In the genomic region with DNA sequence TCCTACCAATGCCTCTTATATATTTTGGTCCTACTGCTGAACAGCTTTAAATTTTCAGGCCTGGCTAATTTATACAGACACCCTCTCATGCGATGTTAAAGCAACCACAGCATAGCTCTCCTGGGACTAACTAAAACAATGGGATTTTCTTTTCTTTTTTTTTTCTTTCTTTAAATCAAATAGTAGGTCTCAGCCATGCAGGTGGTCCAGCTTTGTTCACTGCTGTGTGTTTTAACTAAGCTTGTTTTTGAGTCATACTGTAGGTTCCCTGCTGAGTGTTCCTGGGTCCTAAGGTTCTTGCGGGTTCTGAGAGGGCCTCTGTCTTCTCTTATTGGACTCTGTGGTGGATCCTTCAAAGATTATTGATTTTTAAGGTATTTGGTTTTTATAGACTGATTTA, we compare ENCODE assay signal across 40 cellular contexts.
"Had no signal": no experiment of that assay in that cellular context is flagged by ENCODE, and none has a peak within 500 bp of the region (broad histone marks: within the 10 kb centered on the region; RNA-seq: fewer than 3 reads in every experiment).

No MANE protein-coding gene starts in this region.

- H3K36me3 ChIP-seq: adrenal gland, ascending aorta, brain microvascular endothelial cell, breast epithelium, cardiac muscle cell had no signal

- ATAC-seq: activated naive CD4-positive, alpha-beta T cell treated with anti-CD3 and anti-CD28 coated beads, Interleukin-2, amount 50 U/mL, for 72 hours; activated naive CD8-positive, alpha-beta T cell treated with anti-CD3 and anti-CD28 coated beads, Interleukin-2, amount 50 U/mL, for 24 hours; activated T-cell treated with anti-CD3 and anti-CD28 coated beads, Interleukin-2, amount 50 U/mL, for 4 hours; activated T-cell treated with anti-CD3 and anti-CD28 coated beads, Interleukin-2, amount 50 U/mL, for 72 hours; activated T-helper 17 cell treated with anti-CD3 and anti-CD28 coated beads, Interleukin-2, amount 50 U/mL, for 72 hours; body of pancreas had no signal

- H3K4me3 ChIP-seq: adrenal gland, ascending aorta, body of pancreas, breast epithelium, cardiac muscle cell had no signal

- H3K27me3 ChIP-seq: adrenal gland, ascending aorta, body of pancreas, brain microvascular endothelial cell, breast epithelium, cardiac muscle cell had no signal

- H3K27ac ChIP-seq: adrenal gland, ascending aorta, body of pancreas, brain microvascular endothelial cell, breast epithelium, cardiac muscle cell had no signal

- H3K4me1 ChIP-seq: adrenal gland, ascending aorta, body of pancreas, breast epithelium had no signal

- H3K27ac Mint-ChIP-seq: activated naive CD4-positive, alpha-beta T cell treated with anti-CD3 and anti-CD28 coated beads for 36 hours; activated naive CD4-positive, alpha-beta T cell treated with anti-CD3 and anti-CD28 coated beads, Interleukin-2, amount 10 ng/mL, durations not matched to agents 7 days and 5 days; activated naive CD4-positive, alpha-beta T cell treated with anti-CD3 and anti-CD28 coated beads, Interleukin-2, amount 50 U/mL, for 24 hours; activated naive CD4-positive, alpha-beta T cell treated with anti-CD3 and anti-CD28 coated beads, Interleukin-2, amount 50 U/mL, for 72 hours; activated naive CD8-positive, alpha-beta T cell; activated naive CD8-positive, alpha-beta T cell treated with anti-CD3 and anti-CD28 coated beads for 36 hours; activated naive CD8-positive, alpha-beta T cell treated with anti-CD3 and anti-CD28 coated beads, Interleukin-2, amount 10 ng/mL, durations not matched to agents 7 days and 5 days; activated naive CD8-positive, alpha-beta T cell treated with anti-CD3 and anti-CD28 coated beads, Interleukin-2, amount 50 U/mL, for 24 hours; activated T-cell treated with anti-CD3 and anti-CD28 coated beads, Interleukin-2, amount 50 U/mL, for 24 hours; activated T-cell treated with anti-CD3 and anti-CD28 coated beads, Interleukin-2, amount 50 U/mL, for 72 hours; activated T-helper 1 cell treated with anti-CD3 and anti-CD28 coated beads, Interleukin-12 subunit alpha, Interleukin-12 subunit beta, Interleukin-2, Interleukin-4 antibody, amounts not matched to agents 30 ng/mL and 10 ng/mL and 1 ng/mL, durations not matched to agents 14 hours and 24 hours and 36 hours; activated T-helper 17 cell treated with anti-CD3 and anti-CD28 coated beads, Interleukin-2, amount 50 U/mL, for 72 hours; activated T-helper 2 cell treated with anti-CD3 and anti-CD28 coated beads, Interferon-gamma antibody, Interleukin-2, Interleukin-4, amounts not matched to agents 10 μg/mL and 5 μg/mL and 100 μg/mL, durations not matched to agents 14 hours and 24 hours and 36 hours; brain had no signal

- FAIRE-seq: astrocyte, bronchial epithelial cell had no signal

- H3K4me1 Mint-ChIP-seq: activated naive CD4-positive, alpha-beta T cell treated with anti-CD3 and anti-CD28 coated beads, Interleukin-2, amount 10 ng/mL, durations not matched to agents 7 days and 5 days; activated naive CD4-positive, alpha-beta T cell treated with anti-CD3 and anti-CD28 coated beads, Interleukin-2, amount 50 U/mL, for 24 hours; activated naive CD8-positive, alpha-beta T cell treated with anti-CD3 and anti-CD28 coated beads for 36 hours; activated naive CD8-positive, alpha-beta T cell treated with anti-CD3 and anti-CD28 coated beads, Interleukin-2, amount 10 ng/mL, durations not matched to agents 7 days and 5 days; activated naive CD8-positive, alpha-beta T cell treated with anti-CD3 and anti-CD28 coated beads, Interleukin-2, amount 50 U/mL, for 24 hours; activated T-helper 17 cell treated with anti-CD3 and anti-CD28 coated beads, Interleukin-2, amount 50 U/mL, for 72 hours; brain; central memory CD8-positive, alpha-beta T cell had no signal

- DNase-seq: activated effector memory CD4-positive, alpha-beta T cell treated with anti-CD3 and anti-CD28 coated beads, Interleukin-2, amount 50 U/mL, for 16 hours; activated effector memory CD4-positive, alpha-beta T cell treated with Interleukin-2 at 50 U/mL for 16 hours; activated gamma-delta T cell; activated gamma-delta T cell treated with Interleukin-2 at 50 U/mL for 16 hours; activated naive CD4-positive, alpha-beta T cell; activated naive CD4-positive, alpha-beta T cell treated with anti-CD3 and anti-CD28 coated beads for 36 hours; activated naive CD4-positive, alpha-beta T cell treated with anti-CD3 and anti-CD28 coated beads, Interleukin-2, amount 10 ng/mL, durations not matched to agents 7 days and 5 days; activated naive CD4-positive, alpha-beta T cell treated with anti-CD3 and anti-CD28 coated beads, Interleukin-2, amount 50 U/mL, for 16 hours; activated naive CD4-positive, alpha-beta T cell treated with Interleukin-2 at 50 U/mL for 16 hours; activated naive CD8-positive, alpha-beta T cell treated with anti-CD3 and anti-CD28 coated beads for 36 hours; activated naive CD8-positive, alpha-beta T cell treated with anti-CD3 and anti-CD28 coated beads, Interleukin-2, amount 10 ng/mL, durations not matched to agents 7 days and 5 days; activated naive CD8-positive, alpha-beta T cell treated with anti-CD3 and anti-CD28 coated beads, Interleukin-2, amount 50 U/mL, for 24 hours; activated T-cell treated with anti-CD3 and anti-CD28 coated beads, Interleukin-2, amount 50 U/mL, for 1 hour; activated T-cell treated with anti-CD3 and anti-CD28 coated beads, Interleukin-2, amount 50 U/mL, for 24 hours; activated T-cell treated with anti-CD3 and anti-CD28 coated beads, Interleukin-2, amount 50 U/mL, for 4 hours; activated T-cell treated with anti-CD3 and anti-CD28 coated beads, Interleukin-2, amount 50 U/mL, for 48 hours; activated T-cell treated with anti-CD3 and anti-CD28 coated beads, Interleukin-2, amount 50 U/mL, for 72 hours; adrenal gland; amniotic stem cell; amygdala; anterior cingulate cortex; aorta; body of pancreas; brain microvascular endothelial cell; caudate nucleus; central memory CD4-positive, alpha-beta T cell; cerebellar nuclear complex had no signal

- H3K36me3 Mint-ChIP-seq: activated naive CD4-positive, alpha-beta T cell treated with anti-CD3 and anti-CD28 coated beads, Interleukin-2, amount 10 ng/mL, durations not matched to agents 7 days and 5 days; activated naive CD4-positive, alpha-beta T cell treated with anti-CD3 and anti-CD28 coated beads, Interleukin-2, amount 50 U/mL, for 24 hours; activated naive CD8-positive, alpha-beta T cell; activated naive CD8-positive, alpha-beta T cell treated with anti-CD3 and anti-CD28 coated beads for 36 hours; activated naive CD8-positive, alpha-beta T cell treated with anti-CD3 and anti-CD28 coated beads, Interleukin-2, amount 10 ng/mL, durations not matched to agents 7 days and 5 days; brain had no signal

- H3K9me3 ChIP-seq: adrenal gland, ascending aorta, body of pancreas, breast epithelium had no signal

- H3K4me3 Mint-ChIP-seq: activated naive CD4-positive, alpha-beta T cell treated with anti-CD3 and anti-CD28 coated beads for 36 hours; activated naive CD4-positive, alpha-beta T cell treated with anti-CD3 and anti-CD28 coated beads, Interleukin-2, amount 10 ng/mL, durations not matched to agents 7 days and 5 days; activated naive CD4-positive, alpha-beta T cell treated with anti-CD3 and anti-CD28 coated beads, Interleukin-2, amount 50 U/mL, for 24 hours; activated naive CD8-positive, alpha-beta T cell; activated naive CD8-positive, alpha-beta T cell treated with anti-CD3 and anti-CD28 coated beads for 36 hours; activated naive CD8-positive, alpha-beta T cell treated with anti-CD3 and anti-CD28 coated beads, Interleukin-2, amount 10 ng/mL, durations not matched to agents 7 days and 5 days; activated naive CD8-positive, alpha-beta T cell treated with anti-CD3 and anti-CD28 coated beads, Interleukin-2, amount 50 U/mL, for 24 hours; activated T-cell treated with anti-CD3 and anti-CD28 coated beads, Interleukin-2, amount 50 U/mL, for 24 hours; activated T-cell treated with anti-CD3 and anti-CD28 coated beads, Interleukin-2, amount 50 U/mL, for 4 hours; activated T-cell treated with anti-CD3 and anti-CD28 coated beads, Interleukin-2, amount 50 U/mL, for 72 hours; activated T-helper 1 cell treated with anti-CD3 and anti-CD28 coated beads, Interleukin-12 subunit alpha, Interleukin-12 subunit beta, Interleukin-2, Interleukin-4 antibody, amounts not matched to agents 30 ng/mL and 10 ng/mL and 1 ng/mL, durations not matched to agents 14 hours and 24 hours and 36 hours; activated T-helper 17 cell treated with anti-CD3 and anti-CD28 coated beads, Interleukin-2, amount 50 U/mL, for 72 hours; brain; central memory CD8-positive, alpha-beta T cell had no signal

- H3K27me3 Mint-ChIP-seq: activated naive CD4-positive, alpha-beta T cell treated with anti-CD3 and anti-CD28 coated beads, Interleukin-2, amount 10 ng/mL, durations not matched to agents 7 days and 5 days; activated naive CD4-positive, alpha-beta T cell treated with anti-CD3 and anti-CD28 coated beads, Interleukin-2, amount 50 U/mL, for 24 hours; activated naive CD8-positive, alpha-beta T cell; activated naive CD8-positive, alpha-beta T cell treated with anti-CD3 and anti-CD28 coated beads for 36 hours; activated naive CD8-positive, alpha-beta T cell treated with anti-CD3 and anti-CD28 coated beads, Interleukin-2, amount 10 ng/mL, durations not matched to agents 7 days and 5 days; activated naive CD8-positive, alpha-beta T cell treated with anti-CD3 and anti-CD28 coated beads, Interleukin-2, amount 50 U/mL, for 24 hours; activated T-cell treated with anti-CD3 and anti-CD28 coated beads, Interleukin-2, amount 50 U/mL, for 24 hours; activated T-helper 17 cell treated with anti-CD3 and anti-CD28 coated beads, Interleukin-2, amount 50 U/mL, for 72 hours; central memory CD8-positive, alpha-beta T cell had no signal
